Comparison of ENCODE assay signal across 8 cellular contexts in genomic region chr5:142977363-142978051, GRCh38.
DNase-seq lines count a peak whose midpoint lies in the region; ATAC-seq and TF ChIP-seq lines count a peak whose summit lies in the region.

No MANE protein-coding gene starts in this region.

- POLR2A ChIA-PET in RWPE1 (lab: Yijun Ruan, JAX; ENCODE audit: low non-redundant PET): no interaction called here
- POLR2A ChIA-PET in activated naive CD8-positive, alpha-beta T cell treated with anti-CD3 and anti-CD28 coated beads, Interleukin-2, amount 10 ng/mL, durations not matched to agents 7 days and 5 days (lab: Charles Lee): interaction anchor here (3.5 kb wide), 1 partner anchor 25 kb away, joined by 13 read pairs; no protein-coding TSS in a partner anchor
- POLR2A ChIA-PET in naive thymus-derived CD8-positive, alpha-beta T cell (lab: Charles Lee): interaction anchor here (1.0 kb wide), 1 partner anchor 25 kb away, joined by 4 read pairs; no protein-coding TSS in a partner anchor

- peak; percentile 81 for ATAC-seq in HG02759 (IDR thresholded peaks at IDR 0.05; ENCODE audit: unreplicated experiment)
- peak; percentile 88 for ATAC-seq in activated naive CD8-positive, alpha-beta T cell treated with anti-CD3 and anti-CD28 coated beads, Interleukin-2, amount 10 ng/mL, durations not matched to agents 7 days and 5 days (ENCODE audit: low read depth)
- ATAC-seq in naive thymus-derived CD8-positive, alpha-beta T cell: peak; percentile 54 to 84
- no peak for ATAC-seq in GM18519 (IDR thresholded peaks at IDR 0.05; ENCODE audit: low FRiP score, unreplicated experiment)

- H3K27ac Mint-ChIP-seq in activated naive CD8-positive, alpha-beta T cell treated with anti-CD3 and anti-CD28 coated beads, Interleukin-2, amount 10 ng/mL, durations not matched to agents 7 days and 5 days: peak overlapping the region; percentile 88
- H3K27ac Mint-ChIP-seq in naive thymus-derived CD8-positive, alpha-beta T cell: peak overlapping the region in 9 of 10 donors; percentile 43 to 93 (median 70)

- peaks cover 22% of the 10 kb centered on the region for H3K36me3 Mint-ChIP-seq in activated naive CD8-positive, alpha-beta T cell treated with anti-CD3 and anti-CD28 coated beads, Interleukin-2, amount 10 ng/mL, durations not matched to agents 7 days and 5 days
- peaks cover 4% of the 10 kb centered on the region in 3 donors for H3K36me3 Mint-ChIP-seq in naive thymus-derived CD8-positive, alpha-beta T cell

- peak overlapping the region; percentile 70 for H3K4me3 Mint-ChIP-seq in activated naive CD8-positive, alpha-beta T cell treated with anti-CD3 and anti-CD28 coated beads, Interleukin-2, amount 10 ng/mL, durations not matched to agents 7 days and 5 days
- H3K4me3 Mint-ChIP-seq in naive thymus-derived CD8-positive, alpha-beta T cell: peak overlapping the region in 6 of 10 donors; percentile 19 to 75 (median 38)

- TF ChIP-seq CTCF in GM12865 (IDR thresholded peaks at IDR 0.05; ENCODE audit: insufficient read depth, low read depth, low read length, missing control alignments) (no peak), RWPE1 (conservative IDR thresholded peaks at IDR 0.05; ENCODE audit: low read depth) (no peak)

- peaks cover 51% of the 10 kb centered on the region for H3K4me1 Mint-ChIP-seq in activated naive CD8-positive, alpha-beta T cell treated with anti-CD3 and anti-CD28 coated beads, Interleukin-2, amount 10 ng/mL, durations not matched to agents 7 days and 5 days
- H3K4me1 Mint-ChIP-seq in naive thymus-derived CD8-positive, alpha-beta T cell: peaks cover 22 to 90% (median 57%) of the 10 kb centered on the region in 4 donors

- CTCF ChIA-PET in RWPE1 (lab: Yijun Ruan, JAX): no interaction called here

- H3K27me3 Mint-ChIP-seq in activated naive CD8-positive, alpha-beta T cell treated with anti-CD3 and anti-CD28 coated beads, Interleukin-2, amount 10 ng/mL, durations not matched to agents 7 days and 5 days: no peaks in the 10 kb centered on the region
- H3K27me3 Mint-ChIP-seq in naive thymus-derived CD8-positive, alpha-beta T cell: no peaks in the 10 kb centered on the region

- DNase-seq in GM12865 (ENCODE audit: low read depth) (peak; percentile 77), RWPE1 (ENCODE audit: low spot score) (peak; percentile 81), cerebellar nuclear complex (lab: John Stamatoyannopoulos, UW) (no peak), NCI-H128 (lab: John Stamatoyannopoulos, UW; ENCODE audit: unreplicated experiment) (no peak)
- no peak for DNase-seq in activated naive CD8-positive, alpha-beta T cell treated with anti-CD3 and anti-CD28 coated beads, Interleukin-2, amount 10 ng/mL, durations not matched to agents 7 days and 5 days
- peak in 5 of 10 donors; percentile 2 to 45 (median 24) for DNase-seq in naive thymus-derived CD8-positive, alpha-beta T cell

- H3K4me3 ChIP-seq in GM12865 (ENCODE audit: low read depth, low read length): no peak overlapping the region

- peaks cover 2% of the 10 kb centered on the region for H3K9me3 Mint-ChIP-seq in activated naive CD8-positive, alpha-beta T cell treated with anti-CD3 and anti-CD28 coated beads, Interleukin-2, amount 10 ng/mL, durations not matched to agents 7 days and 5 days
- H3K9me3 Mint-ChIP-seq in naive thymus-derived CD8-positive, alpha-beta T cell: no peaks in the 10 kb centered on the region

- H3K27ac ChIP-seq in RWPE1: peak overlapping the region; percentile 62

Comparison
In these comparisons a context has a peak if more than half of its experiments do, and no peak if none do; other contexts are left out.
1. DNase-seq: peak in GM12865 (single experiment) and RWPE1 (single experiment); none in activated naive CD8-positive, alpha-beta T cell treated with anti-CD3 and anti-CD28 coated beads, Interleukin-2, amount 10 ng/mL, durations not matched to agents 7 days and 5 days (single experiment), cerebellar nuclear complex (0 of 2) and NCI-H128 (single experiment).